9 cellular contexts compared by ENCODE assay signal in genomic region chr5:181215997-181216982, GRCh38. TPM values are rescaled to one million over a fixed set of nuclear protein-coding genes. Genes with fewer than 3 reads are reported as not detected.
DNase-seq lines count a peak whose midpoint lies in the region; ATAC-seq and TF ChIP-seq lines count a peak whose summit lies in the region.
"Had no signal": no experiment of that assay in that cellular context is flagged by ENCODE, and none has a peak within 500 bp of the region (broad histone marks: within the 10 kb centered on the region; RNA-seq: fewer than 3 reads in every experiment).

No MANE protein-coding gene starts in this region.

- DNase-seq in Caki2 (ENCODE audit: low read depth) (peak; percentile 74), NAMALWA (ENCODE audit: low spot score) (peak; percentile 82), chondrocyte (ENCODE audit: low spot score) (no peak), NCI-H526 treated with DMSO at 0.1 percent for 48 hours (lab: John Stamatoyannopoulos, UW) (no peak)
- DNase-seq in activated CD4-positive, CD25-positive, alpha-beta regulatory T cell treated with anti-CD3 and anti-CD28 coated beads, Interleukin-2, amount 50 U/mL, for 72 hours = no peak

- peaks cover 31% of the 10 kb centered on the region for H3K4me1 Mint-ChIP-seq in chondrocyte (ENCODE audit: low read depth)

- H3K27ac Mint-ChIP-seq in chondrocyte (ENCODE audit: unreplicated experiment) = peak overlapping the region; percentile 51

- H3K27ac ChIP-seq in neutrophil = no peak overlapping the region

- H3K4me1 ChIP-seq in neutrophil (ENCODE audit: control insufficient read depth in 1 of 2, insufficient read depth in 1 of 2, low read depth in 1 of 2, low read length in 1 of 2) = peaks cover 31 to 34% of the 10 kb centered on the region in 2 experiments

- no peaks in the 10 kb centered on the region for H3K36me3 ChIP-seq in neutrophil

- H3K9me3 Mint-ChIP-seq in chondrocyte (ENCODE audit: low read depth) = no peaks in the 10 kb centered on the region

- H3K4me3 Mint-ChIP-seq in chondrocyte (ENCODE audit: unreplicated experiment) = peak overlapping the region; percentile 68

- peaks cover 63% of the 10 kb centered on the region for H3K27me3 ChIP-seq in neutrophil

- no peaks in the 10 kb centered on the region for H3K27me3 Mint-ChIP-seq in chondrocyte (ENCODE audit: low read depth)

- TF ChIP-seq CTCF in chondrocyte (IDR thresholded peaks at IDR 0.05) (no peak), neutrophil (IDR thresholded peaks at IDR 0.05) (no peak)

- in situ Hi-C loops in Caki2 (cut with HindIII; ENCODE audit: low pct_unique_long_range_greater_than_20kb, low sequenced_read_pairs) = no loop called here

- H3K4me3 ChIP-seq in neutrophil (ENCODE audit: low read depth in 1 of 2, low read length in 1 of 2) = peak overlapping the region; percentile 31 to 56

- ATAC-seq in HG03135 (IDR thresholded peaks at IDR 0.05; ENCODE audit: unreplicated experiment) (no peak), HG02938 (IDR thresholded peaks at IDR 0.05; ENCODE audit: unreplicated experiment) (no peak)
- ATAC-seq: HCT116 had no signal

- no peaks in the 10 kb centered on the region for H3K9me3 ChIP-seq in neutrophil

- no peaks in the 10 kb centered on the region for H3K36me3 Mint-ChIP-seq in chondrocyte (ENCODE audit: low read depth)

RNA-seq across cellular contexts. Expression of gene TRIM41, which starts 6.8 kb away (rescaled TPM):
- 17.9 and 32.2 TPM in 2 replicates for total RNA-seq in Caki2 (2014; rRNA removed; shearing (Covaris generic); ENCODE audit: low replicate concordance)
- 17.9 to 24.3 TPM (median 19.3 TPM) in 3 replicates for total RNA-seq in chondrocyte

RNA-seq across cellular contexts. Expression of gene TRIM7, which starts 11.3 kb away (rescaled TPM):
- 56.2 and 62.2 TPM in 2 replicates for total RNA-seq in Caki2 (2014; rRNA removed; shearing (Covaris generic); ENCODE audit: low replicate concordance)
- total RNA-seq in chondrocyte = 4.2 to 8.1 TPM (median 5.7 TPM) in 3 replicates

RNA-seq across cellular contexts. Expression of gene RACK1, which starts 27.4 kb away (rescaled TPM):
- 4,377 and 4,541 TPM in 2 replicates for total RNA-seq in Caki2 (2014; rRNA removed; shearing (Covaris generic); ENCODE audit: low replicate concordance)
- total RNA-seq in chondrocyte = 995 to 1,189 TPM (median 1,167 TPM) in 3 replicates

RNA-seq across cellular contexts. Expression of gene TRIM52, which starts 44.7 kb away (rescaled TPM):
- 1.3 and 12.9 TPM in 2 replicates for total RNA-seq in Caki2 (2014; rRNA removed; shearing (Covaris generic); ENCODE audit: low replicate concordance)
- total RNA-seq in chondrocyte = 7.2 to 12.7 TPM (median 8.3 TPM) in 3 replicates

Comparison
In these comparisons a context has a peak if more than half of its experiments do, and no peak if none do; other contexts are left out.
1. DNase-seq: peak in Caki2 (single experiment) and NAMALWA (single experiment); none in chondrocyte (single experiment), NCI-H526 treated with DMSO at 0.1 percent for 48 hours (single experiment) and activated CD4-positive, CD25-positive, alpha-beta regulatory T cell treated with anti-CD3 and anti-CD28 coated beads, Interleukin-2, amount 50 U/mL, for 72 hours (single experiment).